In the genomic region with DNA sequence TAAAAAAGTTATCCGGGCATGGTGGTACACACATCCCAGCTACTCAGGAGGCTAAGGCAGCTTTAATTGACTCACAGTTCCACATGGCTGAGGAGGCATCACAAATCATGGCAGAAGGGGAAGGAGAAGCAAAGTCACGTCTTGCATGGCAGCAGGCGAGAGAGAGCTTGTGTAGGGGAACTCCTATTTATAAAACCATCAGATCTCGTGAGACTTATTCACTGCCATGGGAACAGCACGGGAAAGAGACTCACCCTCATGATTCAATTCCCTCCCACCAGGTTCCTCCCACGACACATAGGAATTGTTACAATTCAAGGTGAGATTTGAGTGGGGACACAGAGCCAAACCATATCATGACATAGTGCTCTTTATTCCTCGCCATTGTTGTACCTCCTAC, we compare ENCODE assay signal across 21 cellular contexts.
A peak's percentile ranks its signal among the peaks of the same experiment; 100 is the strongest.
DNase-seq lines count a peak whose midpoint lies in the region; ATAC-seq and TF ChIP-seq lines count a peak whose summit lies in the region.
"Had no signal": no experiment of that assay in that cellular context is flagged by ENCODE, and none has a peak within 500 bp of the region (broad histone marks: within the 10 kb centered on the region; RNA-seq: fewer than 3 reads in every experiment).

No MANE protein-coding gene starts in this region.

- H3K27me3 ChIP-seq in HUES48 (ENCODE audit: control insufficient read depth, insufficient read depth, low read length) (no peaks in the 10 kb centered on the region; the same call in 1 of the 2 replicates), mesendoderm (ENCODE audit: insufficient read depth, low read length, poor library complexity) (no peaks in the 10 kb centered on the region)
- H3K27me3 ChIP-seq: BE2C, left lung, pancreas, right lobe of liver, tibial nerve had no signal

- H4K5ac ChIP-seq in mesendoderm (ENCODE audit: low read length) = no peak overlapping the region

- no peak overlapping the region for H4K8ac ChIP-seq in mesendoderm (ENCODE audit: low read depth, low read length)

- H3K79me2 ChIP-seq in mesendoderm (ENCODE audit: control insufficient read depth, insufficient read depth, low read length) = no peaks in the 10 kb centered on the region

- H3K4me1 ChIP-seq in HUES48 (ENCODE audit: control insufficient read depth, insufficient read depth, low read length) (peaks cover 33% of the 10 kb centered on the region), mesendoderm (ENCODE audit: control insufficient read depth, low read depth, low read length) (peaks cover 18% of the 10 kb centered on the region)
- H3K4me1 ChIP-seq: pancreas, right lobe of liver had no signal

- H3K79me1 ChIP-seq in mesendoderm (ENCODE audit: low read length) = no peaks in the 10 kb centered on the region

- H3K4ac ChIP-seq in mesendoderm (ENCODE audit: low read depth, low read length) = no peak overlapping the region

- no peak overlapping the region for H3K23ac ChIP-seq in mesendoderm (ENCODE audit: low read length)

- H3K56ac ChIP-seq in mesendoderm (ENCODE audit: low read length) = no peak overlapping the region

- no peak overlapping the region for H3K18ac ChIP-seq in mesendoderm (ENCODE audit: low read length)

- H3K9ac ChIP-seq in HUES48 (ENCODE audit: low read depth, low read length) (no peak overlapping the region), mesendoderm (ENCODE audit: low read length) (no peak overlapping the region)
- H3K9ac ChIP-seq: KMS-11 had no signal

- H2BK5ac ChIP-seq in mesendoderm (ENCODE audit: low read length) = no peak overlapping the region

- peak overlapping the region in 3 of 5 experiments; percentile 6 to 81 (median 43) for H3K27ac Mint-ChIP-seq in brain
- H3K27ac Mint-ChIP-seq: activated naive CD4-positive, alpha-beta T cell treated with anti-CD3 and anti-CD28 coated beads, Interleukin-2, amount 10 ng/mL, durations not matched to agents 7 days and 5 days; T-cell had no signal

- peaks cover 58% of the 10 kb centered on the region for H3K4me1 Mint-ChIP-seq in brain

- WGBS in mesendoderm (ENCODE audit: extremely low coverage, insufficient coverage, low lambda C conversion rate) = no CpG with 5 or more reads among the region's 7 CpGs

- H3K4me3 ChIP-seq in HUES48 (ENCODE audit: low read depth, low read length) = no peak overlapping the region
- no peak overlapping the region for H3K4me3 ChIP-seq in mesendoderm (ENCODE audit: low read length)
- H3K4me3 ChIP-seq: left lung, pancreas, right lobe of liver, tibial nerve had no signal

- no peak overlapping the region for H2AK5ac ChIP-seq in mesendoderm (ENCODE audit: low read length)

- H3K36me3 ChIP-seq in HUES48 (ENCODE audit: control insufficient read depth, insufficient read depth, low read length) = no peaks in the 10 kb centered on the region
- no peaks in the 10 kb centered on the region for H3K36me3 ChIP-seq in mesendoderm (ENCODE audit: control insufficient read depth, insufficient read depth, low read length)
- H3K36me3 ChIP-seq: BE2C, left lung, pancreas, right lobe of liver, tibial nerve had no signal

- H3K4me2 ChIP-seq in mesendoderm (ENCODE audit: low read length) = no peak overlapping the region
- H3K4me2 ChIP-seq: KMS-11 had no signal

- no peaks in the 10 kb centered on the region for H3K9me3 ChIP-seq in HUES48 (ENCODE audit: control insufficient read depth, insufficient read depth, low read length)
- H3K9me3 ChIP-seq: BE2C, left lung, pancreas, right lobe of liver, tibial nerve had no signal

- peak overlapping the region in 1 of 5 experiments; percentile 12 for H3K4me3 Mint-ChIP-seq in brain
- H3K4me3 Mint-ChIP-seq: activated naive CD4-positive, alpha-beta T cell treated with anti-CD3 and anti-CD28 coated beads, Interleukin-2, amount 10 ng/mL, durations not matched to agents 7 days and 5 days; activated T-cell treated with anti-CD3 and anti-CD28 coated beads, Interleukin-2, amount 50 U/mL, for 4 hours; effector memory CD8-positive, alpha-beta T cell; T-cell had no signal

- H3K36me3 Mint-ChIP-seq in brain = no peaks in the 10 kb centered on the region
- H3K36me3 Mint-ChIP-seq: activated naive CD4-positive, alpha-beta T cell treated with anti-CD3 and anti-CD28 coated beads, Interleukin-2, amount 10 ng/mL, durations not matched to agents 7 days and 5 days; T-cell had no signal

- peak; percentile 12 for ATAC-seq in omental fat pad (ENCODE audit: low FRiP score)
- no peak for ATAC-seq in GM21723 (IDR thresholded peaks at IDR 0.05; ENCODE audit: unreplicated experiment)
- ATAC-seq: activated T-cell treated with anti-CD3 and anti-CD28 coated beads, Interleukin-2, amount 50 U/mL, for 4 hours; effector memory CD8-positive, alpha-beta T cell; pancreas; right lobe of liver; T-cell had no signal

- H2BK120ac ChIP-seq in mesendoderm (ENCODE audit: low read depth, low read length) = no peak overlapping the region

- H3K27ac ChIP-seq in HUES48 (ENCODE audit: low read depth, low read length) = peak overlapping the region; percentile 38
- H3K27ac ChIP-seq in mesendoderm (ENCODE audit: low read depth, low read length) = no peak overlapping the region
- H3K27ac ChIP-seq: KMS-11, left lung, pancreas, right lobe of liver, tibial nerve had no signal

- H3K9me3 Mint-ChIP-seq in brain = no peaks in the 10 kb centered on the region
- H3K9me3 Mint-ChIP-seq: activated naive CD4-positive, alpha-beta T cell treated with anti-CD3 and anti-CD28 coated beads, Interleukin-2, amount 10 ng/mL, durations not matched to agents 7 days and 5 days; activated T-cell treated with anti-CD3 and anti-CD28 coated beads, Interleukin-2, amount 50 U/mL, for 4 hours; effector memory CD8-positive, alpha-beta T cell; T-cell had no signal

- H2BK15ac ChIP-seq in mesendoderm (replicated peaks; ENCODE audit: low read depth) = no peak overlapping the region

- H3K27me3 Mint-ChIP-seq in brain = peaks cover 2% of the 10 kb centered on the region
- H3K27me3 Mint-ChIP-seq: effector memory CD8-positive, alpha-beta T cell; T-cell had no signal

- no peak for TF ChIP-seq CTCF in brain (conservative IDR thresholded peaks at IDR 0.05)
- no peak for TF ChIP-seq CTCF in omental fat pad (IDR thresholded peaks at IDR 0.05)

- DNase-seq in GDM1 (lab: John Stamatoyannopoulos, UW) (peak; percentile 5), omental fat pad (ENCODE audit: low spot score) (no peak), C1 segment of cervical spinal cord (lab: John Stamatoyannopoulos, UW) (no peak), mesendoderm (no peak)
- DNase-seq: activated CD4-positive, alpha-beta T cell treated with anti-CD3 and anti-CD28 coated beads, Interleukin-2, amount 50 U/mL, for 1 hour; activated naive CD4-positive, alpha-beta T cell treated with anti-CD3 and anti-CD28 coated beads, Interleukin-2, amount 10 ng/mL, durations not matched to agents 7 days and 5 days; activated T-cell treated with anti-CD3 and anti-CD28 coated beads, Interleukin-2, amount 50 U/mL, for 4 hours; effector memory CD8-positive, alpha-beta T cell; left lung; NCI-H1092 treated with DMSO at 0.1 percent for 48 hours; NCI-H524; pancreas; right lobe of liver; stimulated activated naive CD4-positive, alpha-beta T cell; T-cell had no signal
